Comparison of ENCODE assay signal across 1 cellular context in the genomic region with DNA sequence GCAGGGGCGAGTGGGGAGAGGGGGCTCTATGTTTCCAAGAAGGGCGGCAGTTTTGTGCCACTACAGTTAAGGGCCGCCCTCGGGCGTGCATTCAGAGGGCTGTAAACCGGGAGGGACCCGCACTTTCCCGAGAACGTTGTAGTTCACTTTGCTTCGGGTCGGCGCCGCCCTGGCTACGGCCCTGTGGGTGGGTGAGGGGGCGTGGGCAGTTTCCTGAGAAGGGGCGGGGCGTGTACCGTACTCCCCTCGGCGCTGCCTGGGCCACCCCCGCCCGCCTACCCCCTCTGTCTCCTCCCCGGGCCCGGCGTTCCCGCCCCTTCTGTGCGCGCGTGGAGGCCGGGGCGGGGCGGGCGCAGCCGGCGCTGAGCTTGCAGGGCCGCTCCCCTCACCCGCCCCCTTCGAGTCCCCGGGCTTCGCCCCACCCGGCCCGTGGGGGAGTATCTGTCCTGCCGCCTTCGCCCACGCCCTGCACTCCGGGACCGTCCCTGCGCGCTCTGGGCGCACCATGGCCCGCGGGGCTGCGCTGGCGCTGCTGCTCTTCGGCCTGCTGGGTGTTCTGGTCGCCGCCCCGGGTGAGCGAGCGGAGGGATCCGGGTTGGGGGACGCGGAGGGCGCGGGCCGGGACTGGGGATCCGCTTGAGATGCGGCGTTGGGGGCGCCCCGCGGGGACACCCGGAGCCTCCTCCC.
TF ChIP-seq lines count a peak whose summit lies in the region.

A gene with protein sequence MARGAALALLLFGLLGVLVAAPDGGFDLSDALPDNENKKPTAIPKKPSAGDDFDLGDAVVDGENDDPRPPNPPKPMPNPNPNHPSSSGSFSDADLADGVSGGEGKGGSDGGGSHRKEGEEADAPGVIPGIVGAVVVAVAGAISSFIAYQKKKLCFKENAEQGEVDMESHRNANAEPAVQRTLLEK (plus strand): TSS at position 440 of the 687 bp plus-strand sequence. CDS start 66 bp downstream, at position 506.

TF ChIP-seq in K562, 482 proteins besides CTCF, POLR2A, EP300 and RAD21 (continued from another document):
- peak; percentile 57 to 75; a peak in 3 of 4 replicates for TF ChIP-seq MAZ (CRISPR knock-in tag; conservative IDR thresholded peaks at IDR 0.05 in 1 of 2, IDR thresholded peaks at IDR 0.05 in 1 of 2)
- TF ChIP-seq, protein P1, sequence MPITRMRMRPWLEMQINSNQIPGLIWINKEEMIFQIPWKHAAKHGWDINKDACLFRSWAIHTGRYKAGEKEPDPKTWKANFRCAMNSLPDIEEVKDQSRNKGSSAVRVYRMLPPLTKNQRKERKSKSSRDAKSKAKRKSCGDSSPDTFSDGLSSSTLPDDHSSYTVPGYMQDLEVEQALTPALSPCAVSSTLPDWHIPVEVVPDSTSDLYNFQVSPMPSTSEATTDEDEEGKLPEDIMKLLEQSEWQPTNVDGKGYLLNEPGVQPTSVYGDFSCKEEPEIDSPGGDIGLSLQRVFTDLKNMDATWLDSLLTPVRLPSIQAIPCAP (CRISPR knock-in tag; IDR thresholded peaks at IDR 0.05; ENCODE audit: borderline replicate concordance), result no peak
- TF ChIP-seq ETS2 (tag; IDR thresholded peaks at IDR 0.05; ENCODE audit: borderline replicate concordance, poor library complexity, severe bottlenecking), result no peak
- TF ChIP-seq MAFK (IDR thresholded peaks at IDR 0.05; ENCODE audit: low read length), result no peak
- TF ChIP-seq RBM14 (IDR thresholded peaks at IDR 0.05; ENCODE audit: borderline replicate concordance, insufficient read depth, low read depth, low read length), result 0 out of 2 replicates have a peak, but pooled peaks have one; percentile 33
- TF ChIP-seq, protein P2, sequence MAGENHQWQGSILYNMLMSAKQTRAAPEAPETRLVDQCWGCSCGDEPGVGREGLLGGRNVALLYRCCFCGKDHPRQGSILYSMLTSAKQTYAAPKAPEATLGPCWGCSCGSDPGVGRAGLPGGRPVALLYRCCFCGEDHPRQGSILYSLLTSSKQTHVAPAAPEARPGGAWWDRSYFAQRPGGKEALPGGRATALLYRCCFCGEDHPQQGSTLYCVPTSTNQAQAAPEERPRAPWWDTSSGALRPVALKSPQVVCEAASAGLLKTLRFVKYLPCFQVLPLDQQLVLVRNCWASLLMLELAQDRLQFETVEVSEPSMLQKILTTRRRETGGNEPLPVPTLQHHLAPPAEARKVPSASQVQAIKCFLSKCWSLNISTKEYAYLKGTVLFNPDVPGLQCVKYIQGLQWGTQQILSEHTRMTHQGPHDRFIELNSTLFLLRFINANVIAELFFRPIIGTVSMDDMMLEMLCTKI (IDR thresholded peaks at IDR 0.05; ENCODE audit: partially characterized antibody), result no peak
- TF ChIP-seq POLR2G (IDR thresholded peaks at IDR 0.05; ENCODE audit: low read depth, low read length), result peak; percentile 73
- no peak; the same call in 1 of the 2 replicates for TF ChIP-seq RB1 (IDR thresholded peaks at IDR 0.05; ENCODE audit: low read depth)
- TF ChIP-seq, protein P3, sequence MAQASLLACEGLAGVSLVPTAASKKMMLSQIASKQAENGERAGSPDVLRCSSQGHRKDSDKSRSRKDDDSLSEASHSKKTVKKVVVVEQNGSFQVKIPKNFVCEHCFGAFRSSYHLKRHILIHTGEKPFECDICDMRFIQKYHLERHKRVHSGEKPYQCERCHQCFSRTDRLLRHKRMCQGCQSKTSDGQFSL (CRISPR knock-in tag; IDR thresholded peaks at IDR 0.05), result 0 out of 2 replicates have a peak, but pooled peaks have one; percentile 52
- TF ChIP-seq, protein P3 (tag; IDR thresholded peaks at IDR 0.05), result no peak
- TF ChIP-seq, protein P4, sequence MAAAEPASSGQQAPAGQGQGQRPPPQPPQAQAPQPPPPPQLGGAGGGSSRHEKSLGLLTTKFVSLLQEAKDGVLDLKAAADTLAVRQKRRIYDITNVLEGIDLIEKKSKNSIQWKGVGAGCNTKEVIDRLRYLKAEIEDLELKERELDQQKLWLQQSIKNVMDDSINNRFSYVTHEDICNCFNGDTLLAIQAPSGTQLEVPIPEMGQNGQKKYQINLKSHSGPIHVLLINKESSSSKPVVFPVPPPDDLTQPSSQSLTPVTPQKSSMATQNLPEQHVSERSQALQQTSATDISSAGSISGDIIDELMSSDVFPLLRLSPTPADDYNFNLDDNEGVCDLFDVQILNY (CRISPR knock-in tag; IDR thresholded peaks at IDR 0.05), result no peak
- peak; percentile 56; the same call in 1 of the 2 replicates for TF ChIP-seq ZFX (CRISPR knock-in tag; IDR thresholded peaks at IDR 0.05)
- peak; percentile 74 for TF ChIP-seq RBFOX2 (IDR thresholded peaks at IDR 0.05; ENCODE audit: low read depth, low read length)
- TF ChIP-seq HIVEP1 (CRISPR knock-in tag; IDR thresholded peaks at IDR 0.05), result no peak
- no peak for TF ChIP-seq ATF1 (CRISPR knock-in tag; IDR thresholded peaks at IDR 0.05)
- peak; percentile 18; the same call in 1 of the 2 replicates for TF ChIP-seq ATF1 (tag; IDR thresholded peaks at IDR 0.05)
- TF ChIP-seq NRF1 (conservative IDR thresholded peaks at IDR 0.05 in 1 of 2, IDR thresholded peaks at IDR 0.05 in 1 of 2), result peak; percentile 68 to 76
- no peak for TF ChIP-seq FOXA1 (IDR thresholded peaks at IDR 0.05; ENCODE audit: borderline replicate concordance)
- TF ChIP-seq, protein P5, sequence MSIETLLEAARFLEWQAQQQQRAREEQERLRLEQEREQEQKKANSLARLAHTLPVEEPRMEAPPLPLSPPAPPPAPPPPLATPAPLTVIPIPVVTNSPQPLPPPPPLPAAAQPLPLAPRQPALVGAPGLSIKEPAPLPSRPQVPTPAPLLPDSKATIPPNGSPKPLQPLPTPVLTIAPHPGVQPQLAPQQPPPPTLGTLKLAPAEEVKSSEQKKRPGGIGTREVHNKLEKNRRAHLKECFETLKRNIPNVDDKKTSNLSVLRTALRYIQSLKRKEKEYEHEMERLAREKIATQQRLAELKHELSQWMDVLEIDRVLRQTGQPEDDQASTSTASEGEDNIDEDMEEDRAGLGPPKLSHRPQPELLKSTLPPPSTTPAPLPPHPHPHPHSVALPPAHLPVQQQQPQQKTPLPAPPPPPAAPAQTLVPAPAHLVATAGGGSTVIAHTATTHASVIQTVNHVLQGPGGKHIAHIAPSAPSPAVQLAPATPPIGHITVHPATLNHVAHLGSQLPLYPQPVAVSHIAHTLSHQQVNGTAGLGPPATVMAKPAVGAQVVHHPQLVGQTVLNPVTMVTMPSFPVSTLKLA (conservative IDR thresholded peaks at IDR 0.05), result peak in 1 of 2 experiments; percentile 30; a peak in 1 of 4 replicates
- TF ChIP-seq, protein P6, sequence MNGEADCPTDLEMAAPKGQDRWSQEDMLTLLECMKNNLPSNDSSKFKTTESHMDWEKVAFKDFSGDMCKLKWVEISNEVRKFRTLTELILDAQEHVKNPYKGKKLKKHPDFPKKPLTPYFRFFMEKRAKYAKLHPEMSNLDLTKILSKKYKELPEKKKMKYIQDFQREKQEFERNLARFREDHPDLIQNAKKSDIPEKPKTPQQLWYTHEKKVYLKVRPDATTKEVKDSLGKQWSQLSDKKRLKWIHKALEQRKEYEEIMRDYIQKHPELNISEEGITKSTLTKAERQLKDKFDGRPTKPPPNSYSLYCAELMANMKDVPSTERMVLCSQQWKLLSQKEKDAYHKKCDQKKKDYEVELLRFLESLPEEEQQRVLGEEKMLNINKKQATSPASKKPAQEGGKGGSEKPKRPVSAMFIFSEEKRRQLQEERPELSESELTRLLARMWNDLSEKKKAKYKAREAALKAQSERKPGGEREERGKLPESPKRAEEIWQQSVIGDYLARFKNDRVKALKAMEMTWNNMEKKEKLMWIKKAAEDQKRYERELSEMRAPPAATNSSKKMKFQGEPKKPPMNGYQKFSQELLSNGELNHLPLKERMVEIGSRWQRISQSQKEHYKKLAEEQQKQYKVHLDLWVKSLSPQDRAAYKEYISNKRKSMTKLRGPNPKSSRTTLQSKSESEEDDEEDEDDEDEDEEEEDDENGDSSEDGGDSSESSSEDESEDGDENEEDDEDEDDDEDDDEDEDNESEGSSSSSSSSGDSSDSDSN (IDR thresholded peaks at IDR 0.05; ENCODE audit: borderline replicate concordance in 1 of 2, low read depth in 2 of 2, low read length in 2 of 2), result 0 out of 4 replicates have a peak, but pooled peaks have one; percentile 38 to 58
- no peak for TF ChIP-seq ZBTB17 (CRISPR knock-in tag; IDR thresholded peaks at IDR 0.05)
- TF ChIP-seq ZNF354B (CRISPR knock-in tag; IDR thresholded peaks at IDR 0.05), result no peak
- TF ChIP-seq EGR1 (conservative IDR thresholded peaks at IDR 0.05), result peak; percentile 83
- TF ChIP-seq CXXC5 (CRISPR knock-in tag; IDR thresholded peaks at IDR 0.05), result peak; percentile 44
- TF ChIP-seq SAFB (IDR thresholded peaks at IDR 0.05; ENCODE audit: borderline replicate concordance, low read depth, low read length), result peak; percentile 75
- TF ChIP-seq ZNF668 (CRISPR knock-in tag; IDR thresholded peaks at IDR 0.05), result no peak
- TF ChIP-seq, protein P7, sequence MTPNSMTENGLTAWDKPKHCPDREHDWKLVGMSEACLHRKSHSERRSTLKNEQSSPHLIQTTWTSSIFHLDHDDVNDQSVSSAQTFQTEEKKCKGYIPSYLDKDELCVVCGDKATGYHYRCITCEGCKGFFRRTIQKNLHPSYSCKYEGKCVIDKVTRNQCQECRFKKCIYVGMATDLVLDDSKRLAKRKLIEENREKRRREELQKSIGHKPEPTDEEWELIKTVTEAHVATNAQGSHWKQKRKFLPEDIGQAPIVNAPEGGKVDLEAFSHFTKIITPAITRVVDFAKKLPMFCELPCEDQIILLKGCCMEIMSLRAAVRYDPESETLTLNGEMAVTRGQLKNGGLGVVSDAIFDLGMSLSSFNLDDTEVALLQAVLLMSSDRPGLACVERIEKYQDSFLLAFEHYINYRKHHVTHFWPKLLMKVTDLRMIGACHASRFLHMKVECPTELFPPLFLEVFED (CRISPR knock-in tag; conservative IDR thresholded peaks at IDR 0.05), result no peak
- TF ChIP-seq KDM4B (IDR thresholded peaks at IDR 0.05; ENCODE audit: borderline replicate concordance in 2 of 2, low read depth in 1 of 2), result 0 out of 4 replicates have a peak, but pooled peaks of 1 of the 2 experiments have one; percentile 39
- 0 out of 2 replicates have a peak, but pooled peaks have one; percentile 20 for TF ChIP-seq ZBTB7A (IDR thresholded peaks at IDR 0.05; ENCODE audit: borderline replicate concordance, control insufficient read depth, low read depth, low read length)
- no peak for TF ChIP-seq CBX1 (IDR thresholded peaks at IDR 0.05; ENCODE audit: low read depth)
- TF ChIP-seq KDM5B (IDR thresholded peaks at IDR 0.05; ENCODE audit: insufficient replicate concordance, low read depth, low read length), result peak; percentile 29
- TF ChIP-seq CREM (IDR thresholded peaks at IDR 0.05; ENCODE audit: low read depth), result 0 out of 2 replicates have a peak, but pooled peaks have one; percentile 11
- TF ChIP-seq, protein P8, sequence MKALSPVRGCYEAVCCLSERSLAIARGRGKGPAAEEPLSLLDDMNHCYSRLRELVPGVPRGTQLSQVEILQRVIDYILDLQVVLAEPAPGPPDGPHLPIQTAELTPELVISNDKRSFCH (CRISPR knock-in tag; IDR thresholded peaks at IDR 0.05), result no peak
- TF ChIP-seq, protein P8 (tag; IDR thresholded peaks at IDR 0.05), result no peak
- TF ChIP-seq NELFE (IDR thresholded peaks at IDR 0.05; ENCODE audit: insufficient read depth, insufficient read length), result no peak
- TF ChIP-seq, protein P9, sequence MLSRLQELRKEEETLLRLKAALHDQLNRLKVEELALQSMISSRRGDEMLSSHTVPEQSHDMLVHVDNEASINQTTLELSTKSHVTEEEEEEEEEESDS (CRISPR knock-in tag; IDR thresholded peaks at IDR 0.05), result no peak
- TF ChIP-seq, protein P10, sequence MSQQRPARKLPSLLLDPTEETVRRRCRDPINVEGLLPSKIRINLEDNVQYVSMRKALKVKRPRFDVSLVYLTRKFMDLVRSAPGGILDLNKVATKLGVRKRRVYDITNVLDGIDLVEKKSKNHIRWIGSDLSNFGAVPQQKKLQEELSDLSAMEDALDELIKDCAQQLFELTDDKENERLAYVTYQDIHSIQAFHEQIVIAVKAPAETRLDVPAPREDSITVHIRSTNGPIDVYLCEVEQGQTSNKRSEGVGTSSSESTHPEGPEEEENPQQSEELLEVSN (IDR thresholded peaks at IDR 0.05; ENCODE audit: borderline replicate concordance in 1 of 2, extremely low read depth in 1 of 2, insufficient read depth in 1 of 2, insufficient read length in 1 of 2, low read depth in 1 of 2, low read length in 1 of 2, poor library complexity in 1 of 2, severe bottlenecking in 1 of 2), result peak in 1 of 2 experiments; percentile 59
- peak; percentile 74; the same call in 1 of the 2 replicates for TF ChIP-seq KDM2B (CRISPR knock-in tag; IDR thresholded peaks at IDR 0.05)
- 0 out of 2 replicates have a peak, but pooled peaks have one; percentile 38 for TF ChIP-seq HNRNPL (IDR thresholded peaks at IDR 0.05; ENCODE audit: low read depth, low read length)
- TF ChIP-seq ZSCAN32 (CRISPR knock-in tag; IDR thresholded peaks at IDR 0.05), result no peak
- TF ChIP-seq GABPB1 (CRISPR knock-in tag; IDR thresholded peaks at IDR 0.05), result peak; percentile 21; the same call in 1 of the 2 replicates
- TF ChIP-seq ZNF436 (CRISPR knock-in tag; IDR thresholded peaks at IDR 0.05), result no peak
- TF ChIP-seq, protein P11, sequence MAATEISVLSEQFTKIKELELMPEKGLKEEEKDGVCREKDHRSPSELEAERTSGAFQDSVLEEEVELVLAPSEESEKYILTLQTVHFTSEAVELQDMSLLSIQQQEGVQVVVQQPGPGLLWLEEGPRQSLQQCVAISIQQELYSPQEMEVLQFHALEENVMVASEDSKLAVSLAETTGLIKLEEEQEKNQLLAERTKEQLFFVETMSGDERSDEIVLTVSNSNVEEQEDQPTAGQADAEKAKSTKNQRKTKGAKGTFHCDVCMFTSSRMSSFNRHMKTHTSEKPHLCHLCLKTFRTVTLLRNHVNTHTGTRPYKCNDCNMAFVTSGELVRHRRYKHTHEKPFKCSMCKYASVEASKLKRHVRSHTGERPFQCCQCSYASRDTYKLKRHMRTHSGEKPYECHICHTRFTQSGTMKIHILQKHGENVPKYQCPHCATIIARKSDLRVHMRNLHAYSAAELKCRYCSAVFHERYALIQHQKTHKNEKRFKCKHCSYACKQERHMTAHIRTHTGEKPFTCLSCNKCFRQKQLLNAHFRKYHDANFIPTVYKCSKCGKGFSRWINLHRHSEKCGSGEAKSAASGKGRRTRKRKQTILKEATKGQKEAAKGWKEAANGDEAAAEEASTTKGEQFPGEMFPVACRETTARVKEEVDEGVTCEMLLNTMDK (IDR thresholded peaks at IDR 0.05; ENCODE audit: borderline replicate concordance, insufficient read depth, low read depth, low read length, poor library complexity, severe bottlenecking), result no peak
- TF ChIP-seq, protein P12, sequence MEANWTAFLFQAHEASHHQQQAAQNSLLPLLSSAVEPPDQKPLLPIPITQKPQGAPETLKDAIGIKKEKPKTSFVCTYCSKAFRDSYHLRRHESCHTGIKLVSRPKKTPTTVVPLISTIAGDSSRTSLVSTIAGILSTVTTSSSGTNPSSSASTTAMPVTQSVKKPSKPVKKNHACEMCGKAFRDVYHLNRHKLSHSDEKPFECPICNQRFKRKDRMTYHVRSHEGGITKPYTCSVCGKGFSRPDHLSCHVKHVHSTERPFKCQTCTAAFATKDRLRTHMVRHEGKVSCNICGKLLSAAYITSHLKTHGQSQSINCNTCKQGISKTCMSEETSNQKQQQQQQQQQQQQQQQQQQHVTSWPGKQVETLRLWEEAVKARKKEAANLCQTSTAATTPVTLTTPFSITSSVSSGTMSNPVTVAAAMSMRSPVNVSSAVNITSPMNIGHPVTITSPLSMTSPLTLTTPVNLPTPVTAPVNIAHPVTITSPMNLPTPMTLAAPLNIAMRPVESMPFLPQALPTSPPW (CRISPR knock-in tag; IDR thresholded peaks at IDR 0.05), result peak; percentile 89
- no peak for TF ChIP-seq SOX6 (IDR thresholded peaks at IDR 0.05)
